8 cellular contexts compared by ENCODE assay signal in genomic region chr19:15419413-15420025, GRCh38. TPM values are rescaled to one million over a fixed set of nuclear protein-coding genes. Genes with fewer than 3 reads are reported as not detected.
DNase-seq lines count a peak whose midpoint lies in the region; ATAC-seq and TF ChIP-seq lines count a peak whose summit lies in the region.

No MANE protein-coding gene starts in this region.

- H3K27me3 ChIP-seq in right cardiac atrium (ENCODE audit: control insufficient read depth, insufficient read depth) = no peaks in the 10 kb centered on the region
- H3K27me3 ChIP-seq in testis = no peaks in the 10 kb centered on the region

- no peak overlapping the region for H3K27ac ChIP-seq in right cardiac atrium (ENCODE audit: low read length)
- peak overlapping the region in 1 of 2 donors; percentile 5 for H3K27ac ChIP-seq in testis

- no peak for DNase-seq in activated CD4-positive, alpha-beta T cell treated with anti-CD3 and anti-CD28 coated beads, Interleukin-2, amount 10 ng/mL, durations not matched to agents 24 days and 14 days
- no peak for DNase-seq in activated CD4-positive, alpha-beta T cell treated with anti-CD3 and anti-CD28 coated beads for 48 hours
- no peak for DNase-seq in WTC11 (ENCODE audit: low spot score)
- no peak for DNase-seq in right cardiac atrium
- DNase-seq in testis = no peak
- DNase-seq in NCI-H2171 (lab: John Stamatoyannopoulos, UW) = no peak
- DNase-seq in NCI-H345 (lab: John Stamatoyannopoulos, UW) = no peak

- WGBS in right cardiac atrium = 28% methylated on average over 16 of the region's 16 CpGs
- WGBS in testis, 2 donors = 16 to 23% methylated on average over 16 of the region's 16 CpGs

- no peak for TF ChIP-seq POLR2A in testis (IDR thresholded peaks at IDR 0.05)

- H3K4me3 ChIP-seq in right cardiac atrium (ENCODE audit: low read length) (peak overlapping the region; percentile 52), testis (peak overlapping the region; percentile 98)

- H3K4me3 Mint-ChIP-seq in activated CD4-positive, alpha-beta T cell treated with anti-CD3 and anti-CD28 coated beads, Interleukin-2, amount 10 ng/mL, durations not matched to agents 24 days and 14 days = peak overlapping the region; percentile 100
- peak overlapping the region; percentile 95 for H3K4me3 Mint-ChIP-seq in WTC11

- no peaks in the 10 kb centered on the region for H3K36me3 ChIP-seq in testis (ENCODE audit: low read depth, missing control alignments)

- peak overlapping the region; percentile 100 for H3K27ac Mint-ChIP-seq in activated CD4-positive, alpha-beta T cell treated with anti-CD3 and anti-CD28 coated beads, Interleukin-2, amount 10 ng/mL, durations not matched to agents 24 days and 14 days
- H3K27ac Mint-ChIP-seq in WTC11 = no peak overlapping the region

- intact Hi-C loops in activated CD4-positive, alpha-beta T cell treated with anti-CD3 and anti-CD28 coated beads, Interleukin-2, amount 10 ng/mL, durations not matched to agents 24 days and 14 days (cut with micrococcal nuclease) = loop anchor here (1.0 to 5.0 kb wide), 6 partner anchors 13 to 242 kb away; partner anchors contain the start of gene AKAP8
- intact Hi-C loops in right cardiac atrium (cut with DNase I) = no loop called here
- intact Hi-C loops in testis (cut with DNase I; ENCODE audit: low total_unique reads) = no loop called here

- ATAC-seq in WTC11 = no peak
- ATAC-seq in right cardiac atrium = no peak
- no peak for ATAC-seq in GM18867 (IDR thresholded peaks at IDR 0.05; ENCODE audit: unreplicated experiment)

- peaks cover 41% of the 10 kb centered on the region for H3K36me3 Mint-ChIP-seq in activated CD4-positive, alpha-beta T cell treated with anti-CD3 and anti-CD28 coated beads, Interleukin-2, amount 10 ng/mL, durations not matched to agents 24 days and 14 days (ENCODE audit: low read depth)
- peaks cover 35% of the 10 kb centered on the region for H3K36me3 Mint-ChIP-seq in WTC11

- H3K4me1 Mint-ChIP-seq in activated CD4-positive, alpha-beta T cell treated with anti-CD3 and anti-CD28 coated beads, Interleukin-2, amount 10 ng/mL, durations not matched to agents 24 days and 14 days = peaks cover 33% of the 10 kb centered on the region
- peaks cover 14% of the 10 kb centered on the region for H3K4me1 Mint-ChIP-seq in WTC11

- no peaks in the 10 kb centered on the region for H3K9me3 ChIP-seq in right cardiac atrium (ENCODE audit: control insufficient read depth, low read length)
- H3K9me3 ChIP-seq in testis = no peaks in the 10 kb centered on the region

- CTCF ChIA-PET in WTC11 (lab: Charles Lee) = interaction anchor here (0.6 to 5.8 kb wide), 44 partner anchors 10 to 1242 kb away, joined by 3 to 128 read pairs (median 6); partner anchors contain the start of genes AKAP8, FAM32A, PGLYRP2 and RAB8A

- POLR2A ChIA-PET in WTC11 (lab: Charles Lee) = interaction anchor here (0.6 to 2.6 kb wide), 18 partner anchors 11 to 766 kb away, joined by 3 to 31 read pairs (median 4); partner anchors contain the start of genes AKAP8, FAM32A and SYDE1

- no peaks in the 10 kb centered on the region for H3K9me3 Mint-ChIP-seq in activated CD4-positive, alpha-beta T cell treated with anti-CD3 and anti-CD28 coated beads, Interleukin-2, amount 10 ng/mL, durations not matched to agents 24 days and 14 days
- 0 out of 2 replicates have a peak, but pooled peaks cover 5% of the 10 kb centered on the region for H3K9me3 Mint-ChIP-seq in WTC11

- no peak for TF ChIP-seq CTCF in WTC11 (IDR thresholded peaks at IDR 0.05)
- no peak for TF ChIP-seq CTCF in testis (IDR thresholded peaks at IDR 0.05)

- H3K4me1 ChIP-seq in right cardiac atrium (ENCODE audit: control insufficient read depth, insufficient read depth, low read length) (peaks cover 10% of the 10 kb centered on the region), testis (peaks cover 12% of the 10 kb centered on the region)

- no peaks in the 10 kb centered on the region for H3K27me3 Mint-ChIP-seq in activated CD4-positive, alpha-beta T cell treated with anti-CD3 and anti-CD28 coated beads, Interleukin-2, amount 10 ng/mL, durations not matched to agents 24 days and 14 days
- H3K27me3 Mint-ChIP-seq in WTC11 (ENCODE audit: low read depth) = no peaks in the 10 kb centered on the region

TF ChIP-seq in WTC11, 78 proteins besides CTCF, POLR2A, EP300 and RAD21 (continues in another document):
- no peak for TF ChIP-seq ATF2 (CRISPR knock-in tag; IDR thresholded peaks at IDR 0.05; ENCODE audit: borderline replicate concordance, low read depth)
- no peak for TF ChIP-seq E2F5 (CRISPR knock-in tag; IDR thresholded peaks at IDR 0.05)
- TF ChIP-seq KAT7 (CRISPR knock-in tag; IDR thresholded peaks at IDR 0.05; ENCODE audit: borderline replicate concordance) = no peak
- TF ChIP-seq EMX1 (CRISPR knock-in tag; IDR thresholded peaks at IDR 0.05) = no peak
- no peak for TF ChIP-seq ETV6 (CRISPR knock-in tag; IDR thresholded peaks at IDR 0.05)
- no peak for TF ChIP-seq JUN (CRISPR knock-in tag; IDR thresholded peaks at IDR 0.05)
- no peak for TF ChIP-seq CREM (CRISPR knock-in tag; IDR thresholded peaks at IDR 0.05)
- no peak for TF ChIP-seq ZNF396 (CRISPR knock-in tag; IDR thresholded peaks at IDR 0.05; ENCODE audit: borderline replicate concordance)
- no peak for TF ChIP-seq HMGA2 (CRISPR knock-in tag; IDR thresholded peaks at IDR 0.05)
- no peak for TF ChIP-seq GRHL2 (CRISPR knock-in tag; IDR thresholded peaks at IDR 0.05; ENCODE audit: insufficient replicate concordance, severe bottlenecking)
- no peak for TF ChIP-seq E2F1 (CRISPR knock-in tag; IDR thresholded peaks at IDR 0.05)
- no peak for TF ChIP-seq TEAD4 (CRISPR knock-in tag; IDR thresholded peaks at IDR 0.05)

RNA-seq across cellular contexts. Expression of gene AKAP8L, which starts 0.7 kb away (rescaled TPM):
- 76.8 and 80.1 TPM in 2 replicates for total RNA-seq in activated CD4-positive, alpha-beta T cell treated with anti-CD3 and anti-CD28 coated beads, Interleukin-2, amount 10 ng/mL, durations not matched to agents 24 days and 14 days
- total RNA-seq in WTC11 (2021) (184 to 231 TPM (median 184 TPM) in 3 replicates), right cardiac atrium (100 to 1,000 TPM in 1 of 4 donors, 10 to 100 TPM in 3; 64.4 to 106 (median 86.1) TPM), testis (100 to 1,000 TPM; 334 to 399 TPM)
- polyA plus RNA-seq in right cardiac atrium (66.5 TPM), testis (ENCODE audit: insufficient read depth, low read depth, low replicate concordance) (131 TPM)

RNA-seq across cellular contexts. Expression of gene WIZ, which starts 30.2 kb away (rescaled TPM):
- total RNA-seq in activated CD4-positive, alpha-beta T cell treated with anti-CD3 and anti-CD28 coated beads, Interleukin-2, amount 10 ng/mL, durations not matched to agents 24 days and 14 days = 36.3 and 36.5 TPM in 2 replicates
- total RNA-seq in WTC11 (2021) (37.6 to 43.9 TPM (median 40.6 TPM) in 3 replicates), right cardiac atrium (10 to 100 TPM; 28.9 to 36.5 (median 33.3) TPM), testis (100 to 1,000 TPM; 109 to 118 TPM)
- polyA plus RNA-seq in right cardiac atrium (28.0 TPM), testis (ENCODE audit: insufficient read depth, low read depth, low replicate concordance) (66.2 TPM)

RNA-seq across cellular contexts. Expression of gene AKAP8, which starts 39.9 kb away (rescaled TPM):
- 55.4 and 56.2 TPM in 2 replicates for total RNA-seq in activated CD4-positive, alpha-beta T cell treated with anti-CD3 and anti-CD28 coated beads, Interleukin-2, amount 10 ng/mL, durations not matched to agents 24 days and 14 days
- total RNA-seq in WTC11 (2021) = 49.1 to 65.9 TPM (median 51.3 TPM) in 3 replicates
- total RNA-seq in right cardiac atrium = 10 to 100 TPM; 17.1 to 24.9 (median 21.4) TPM
- polyA plus RNA-seq in right cardiac atrium = 9.3 TPM
- total RNA-seq in testis = 10 to 100 TPM; 44.0 to 46.3 TPM
- 20.1 TPM for polyA plus RNA-seq in testis (ENCODE audit: insufficient read depth, low read depth, low replicate concordance)

RNA-seq across cellular contexts. Expression of gene RASAL3, which starts 44.8 kb away (rescaled TPM):
- total RNA-seq in activated CD4-positive, alpha-beta T cell treated with anti-CD3 and anti-CD28 coated beads, Interleukin-2, amount 10 ng/mL, durations not matched to agents 24 days and 14 days = 110 and 114 TPM in 2 replicates
- total RNA-seq in WTC11 (2021) (1.2 to 2.3 TPM (median 1.6 TPM) in 3 replicates), right cardiac atrium (1 to 10 TPM in 2 of 4 donors, under 1 TPM in 2; 0.68 to 2.5 (median 1.3) TPM), testis (1 to 10 TPM; 1.4 to 2.7 TPM)
- polyA plus RNA-seq in right cardiac atrium (0.66 TPM), testis (ENCODE audit: insufficient read depth, low read depth, low replicate concordance) (2.0 TPM)

RNA-seq across cellular contexts. Expression of gene PGLYRP2, which starts 59.8 kb away (rescaled TPM):
- total RNA-seq in activated CD4-positive, alpha-beta T cell treated with anti-CD3 and anti-CD28 coated beads, Interleukin-2, amount 10 ng/mL, durations not matched to agents 24 days and 14 days = not detected in 2 replicates
- total RNA-seq in WTC11 (2021) (not detected in 3 replicates), right cardiac atrium (not detected), testis (10 to 100 TPM; 43.7 to 44.4 TPM)
- polyA plus RNA-seq in right cardiac atrium (not detected), testis (ENCODE audit: insufficient read depth, low read depth, low replicate concordance) (27.8 TPM)
